In the genomic region with DNA sequence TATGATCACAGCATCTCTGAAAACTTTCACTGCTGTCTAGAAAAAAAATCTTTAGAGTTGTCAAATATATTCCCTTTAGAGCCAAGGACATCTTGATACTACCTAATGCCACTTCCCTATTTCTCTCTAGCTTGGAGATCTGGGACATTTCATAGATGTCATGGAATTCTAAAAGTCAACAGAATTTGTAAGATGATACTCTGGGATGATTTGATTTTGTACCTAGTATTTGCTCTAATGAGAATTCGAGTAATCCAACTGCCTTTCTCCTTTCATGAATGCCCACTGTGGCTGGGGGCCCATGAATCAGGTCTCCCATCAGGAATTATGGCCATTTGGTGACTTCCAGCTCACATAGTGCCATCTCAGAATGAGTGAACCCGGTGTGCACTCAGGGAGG, we compare ENCODE assay signal across 25 cellular contexts.
"Had no signal": no experiment of that assay in that cellular context is flagged by ENCODE, and none has a peak within 500 bp of the region (broad histone marks: within the 10 kb centered on the region; RNA-seq: fewer than 3 reads in every experiment).

No MANE protein-coding gene starts in this region.

- H3K27me3 Mint-ChIP-seq: stimulated activated naive CD8-positive, alpha-beta T cell treated with anti-CD3 and anti-CD28 coated beads, Interleukin-15, Interleukin-2, amounts not matched to agents 100 ng/mL and 50 ng/mL, for 24 hours; type B pancreatic cell had no signal

- H3K4me3 ChIP-seq: left ventricle myocardium inferior, lung, neural progenitor cell, prostate gland, skin epidermis, spleen, suprapubic skin, thoracic aorta, tibial artery, uterus had no signal

- H3K9me3 Mint-ChIP-seq: immature natural killer cell; naive thymus-derived CD8-positive, alpha-beta T cell; nephron progenitor cell; neural progenitor cell; stimulated activated effector memory CD8-positive, alpha-beta T cell treated with anti-CD3 and anti-CD28 coated beads, Interleukin-12 subunit alpha, Interleukin-12 subunit beta, amount 100 ng/mL, for 72 hours; stimulated activated naive CD8-positive, alpha-beta T cell treated with anti-CD3 and anti-CD28 coated beads, Interleukin-15, Interleukin-2, amounts not matched to agents 100 ng/mL and 50 ng/mL, for 24 hours; type B pancreatic cell had no signal

- H3K9me3 ChIP-seq: left ventricle myocardium inferior, neutrophil, prostate gland, spleen, suprapubic skin, thoracic aorta, tibial artery, uterus had no signal

- DNase-seq: head of caudate nucleus; hypothalamus; immature natural killer cell; kidney; left colon; left ventricle myocardium inferior; naive thymus-derived CD8-positive, alpha-beta T cell; nephron progenitor cell; occipital lobe; spleen; stimulated activated CD4-positive, alpha-beta T cell treated with anti-CD3 and anti-CD28 coated beads, Interleukin-4, amount 100 ng/mL, for 24 hours; stimulated activated naive CD4-positive, alpha-beta T cell; tibial artery; uterus had no signal

- H3K36me3 Mint-ChIP-seq: immature natural killer cell; naive thymus-derived CD8-positive, alpha-beta T cell; neural progenitor cell; stimulated activated effector memory CD8-positive, alpha-beta T cell treated with anti-CD3 and anti-CD28 coated beads, Interleukin-12 subunit alpha, Interleukin-12 subunit beta, amount 100 ng/mL, for 72 hours; type B pancreatic cell had no signal

- H3K27ac Mint-ChIP-seq: immature natural killer cell; naive thymus-derived CD8-positive, alpha-beta T cell; neural progenitor cell; stimulated activated effector memory CD8-positive, alpha-beta T cell treated with anti-CD3 and anti-CD28 coated beads, Interleukin-12 subunit alpha, Interleukin-12 subunit beta, amount 100 ng/mL, for 72 hours; stimulated activated naive CD8-positive, alpha-beta T cell treated with anti-CD3 and anti-CD28 coated beads, Interleukin-15, Interleukin-2, amounts not matched to agents 100 ng/mL and 50 ng/mL, for 24 hours; type B pancreatic cell had no signal

- H3K27ac ChIP-seq: left ventricle myocardium inferior, neural progenitor cell, neutrophil, prostate gland, skin epidermis, spleen, suprapubic skin, thoracic aorta, tibial artery, uterus had no signal

- H2AFZ ChIP-seq: neural progenitor cell had no signal

- H3K4me1 ChIP-seq: left ventricle myocardium inferior, prostate gland, spleen, suprapubic skin, uterus had no signal

- H3K27me3 ChIP-seq: neural progenitor cell, neutrophil, suprapubic skin, tibial artery, uterus had no signal

- H3K9ac ChIP-seq: neural progenitor cell had no signal

- H3K4me1 Mint-ChIP-seq: immature natural killer cell; naive thymus-derived CD8-positive, alpha-beta T cell; stimulated activated effector memory CD8-positive, alpha-beta T cell treated with anti-CD3 and anti-CD28 coated beads, Interleukin-12 subunit alpha, Interleukin-12 subunit beta, amount 100 ng/mL, for 72 hours had no signal

- H3K4me2 ChIP-seq: neural progenitor cell had no signal

- H3K4me3 Mint-ChIP-seq: immature natural killer cell; naive thymus-derived CD8-positive, alpha-beta T cell; nephron progenitor cell; neural progenitor cell; stimulated activated effector memory CD8-positive, alpha-beta T cell treated with anti-CD3 and anti-CD28 coated beads, Interleukin-12 subunit alpha, Interleukin-12 subunit beta, amount 100 ng/mL, for 72 hours; stimulated activated naive CD8-positive, alpha-beta T cell treated with anti-CD3 and anti-CD28 coated beads, Interleukin-15, Interleukin-2, amounts not matched to agents 100 ng/mL and 50 ng/mL, for 24 hours; type B pancreatic cell had no signal

- H3K36me3 ChIP-seq: left ventricle myocardium inferior, neural progenitor cell, neutrophil, prostate gland, spleen, suprapubic skin, thoracic aorta, tibial artery, uterus had no signal

- ATAC-seq: left colon; naive thymus-derived CD8-positive, alpha-beta T cell; sciatic nerve; stimulated activated effector memory CD8-positive, alpha-beta T cell treated with anti-CD3 and anti-CD28 coated beads, Interleukin-12 subunit alpha, Interleukin-12 subunit beta, amount 100 ng/mL, for 72 hours had no signal
